ENCODE assay signal across 10 cellular contexts in genomic region chr14:26255213-26255612, GRCh38.
DNase-seq lines count a peak whose midpoint lies in the region; TF ChIP-seq lines count a peak whose summit lies in the region.
"Had no signal": no experiment of that assay in that cellular context is flagged by ENCODE, and none has a peak within 500 bp of the region (broad histone marks: within the 10 kb centered on the region; RNA-seq: fewer than 3 reads in every experiment).

No MANE protein-coding gene starts in this region.

- POLR2A ChIA-PET in RWPE1 (lab: Yijun Ruan, JAX; ENCODE audit: low non-redundant PET), result no interaction called here

- H3K27me3 ChIP-seq in testis (no peaks in the 10 kb centered on the region), suprapubic skin (no peaks in the 10 kb centered on the region)

- 37% methylated on average over 2 of the region's 2 CpGs for WGBS in testis, 2 donors
- 8% methylated on average over 2 of the region's 2 CpGs for WGBS in suprapubic skin

- TF ChIP-seq CTCF in RWPE1 (conservative IDR thresholded peaks at IDR 0.05; ENCODE audit: low read depth) (peak; percentile 16; the same call in 1 of the 2 replicates), fibroblast of the aortic adventitia (IDR thresholded peaks at IDR 0.05; ENCODE audit: insufficient read depth, low read length) (peak; percentile 71), testis (IDR thresholded peaks at IDR 0.05) (peak in 2 of 3 experiments; percentile 24 to 32), suprapubic skin (IDR thresholded peaks at IDR 0.05) (no peak), coronary artery (IDR thresholded peaks at IDR 0.05) (no peak)

- H3K4me3 ChIP-seq in fibroblast of the aortic adventitia (ENCODE audit: low read depth, low read length) (no peak overlapping the region), testis (no peak overlapping the region), suprapubic skin (no peak overlapping the region), coronary artery (no peak overlapping the region)

- H3K36me3 ChIP-seq in testis (ENCODE audit: low read depth, missing control alignments) (no peaks in the 10 kb centered on the region), suprapubic skin (no peaks in the 10 kb centered on the region)

- H3K9me3 ChIP-seq in testis, result no peaks in the 10 kb centered on the region
- H3K9me3 ChIP-seq in suprapubic skin, result no peaks in the 10 kb centered on the region

- H3K4me1 ChIP-seq in testis (no peaks in the 10 kb centered on the region), suprapubic skin (no peaks in the 10 kb centered on the region)

- TF ChIP-seq EP300 in suprapubic skin (IDR thresholded peaks at IDR 0.05), result no peak

- CTCF ChIA-PET in RWPE1 (lab: Yijun Ruan, JAX), result interaction anchor here (0.7 kb wide), 1 partner anchor 703 kb away, joined by 4 read pairs; no protein-coding TSS in a partner anchor

- no peak for TF ChIP-seq POLR2A in testis (IDR thresholded peaks at IDR 0.05)
- TF ChIP-seq POLR2A in suprapubic skin (IDR thresholded peaks at IDR 0.05), result no peak

- DNase-seq in NCI-H1105 (lab: John Stamatoyannopoulos, UW) (peak; percentile 1), NCI-H1105 treated with DMSO at 0.1 percent for 48 hours (lab: John Stamatoyannopoulos, UW) (no peak), RWPE1 (ENCODE audit: low spot score) (peak; percentile 1), fibroblast of the aortic adventitia (ENCODE audit: low read depth) (peak; percentile 70), testis (no peak), suprapubic skin (ENCODE audit: low spot score in 2 of 2) (no peak), SW 1271 (lab: John Stamatoyannopoulos, UW) (no peak), coronary artery (ENCODE audit: low spot score) (no peak)
- DNase-seq: activated CD8-positive, alpha-beta memory T cell treated with anti-CD3 and anti-CD28 coated beads, Interleukin-2, amount 50 U/mL, for 48 hours; stimulated activated CD8-positive, alpha-beta memory T cell treated with anti-CD3 and anti-CD28 coated beads, Interleukin-4, amount 100 ng/mL, for 48 hours had no signal

- H3K27ac ChIP-seq in RWPE1 (no peak overlapping the region), testis (no peak overlapping the region), suprapubic skin (no peak overlapping the region), coronary artery (no peak overlapping the region)

- intact Hi-C loops in testis (cut with DNase I; ENCODE audit: low total_unique reads), result no loop called here

Comparison
In these comparisons a context has a peak if more than half of its experiments do, and no peak if none do; other contexts are left out.
1. DNase-seq: peak in NCI-H1105 (single experiment), RWPE1 (single experiment) and fibroblast of the aortic adventitia (single experiment); none in NCI-H1105 treated with DMSO at 0.1 percent for 48 hours (single experiment), testis (single experiment), suprapubic skin (0 of 2), SW 1271 (0 of 2) and coronary artery (single experiment).
2. CTCF ChIP-seq: peak in RWPE1 (single experiment), fibroblast of the aortic adventitia (single experiment) and testis (2 of 3); none in suprapubic skin (0 of 2) and coronary artery (single experiment).